10 cellular contexts compared by ENCODE assay signal in genomic region chr22:45537734-45538181, GRCh38. TPM values are rescaled to one million over a fixed set of nuclear protein-coding genes. Genes with fewer than 3 reads are reported as not detected.
A peak's percentile ranks its signal among the peaks of the same experiment; 100 is the strongest.
DNase-seq lines count a peak whose midpoint lies in the region; ATAC-seq and TF ChIP-seq lines count a peak whose summit lies in the region.
"Had no signal": no experiment of that assay in that cellular context is flagged by ENCODE, and none has a peak within 500 bp of the region (broad histone marks: within the 10 kb centered on the region; RNA-seq: fewer than 3 reads in every experiment).

No MANE protein-coding gene starts in this region.

- H3K79me2 ChIP-seq in ACC112 (ENCODE audit: control insufficient read depth, insufficient read depth, low read length, unreplicated experiment) (no peaks in the 10 kb centered on the region), PC-3 (ENCODE audit: low read length) (no peaks in the 10 kb centered on the region)

- H3K4me1 Mint-ChIP-seq in CD4-positive, alpha-beta memory T cell = no peaks in the 10 kb centered on the region

- H3K9ac ChIP-seq in mucosa of rectum (ENCODE audit: low read depth in 1 of 2, low read length in 2 of 2) (no peak overlapping the region), PC-3 (ENCODE audit: low read length) (no peak overlapping the region)

- no TSS peak for BruUV-seq in PC-3 (replicated peaks; lab: Mats Ljungman, UMichigan)

- no peak overlapping the region for H3K4me3 Mint-ChIP-seq in CD4-positive, alpha-beta memory T cell

- peak overlapping the region; percentile 27; the same call in 1 of the 2 replicates for H3K4me3 ChIP-seq in ACC112 (ENCODE audit: low read depth, low read length)
- H3K4me3 ChIP-seq in mucosa of rectum (ENCODE audit: low read length in 2 of 2) = no peak overlapping the region
- no peak overlapping the region for H3K4me3 ChIP-seq in PC-3 (ENCODE audit: low read length)
- H3K4me3 ChIP-seq in CD4-positive, alpha-beta memory T cell (ENCODE audit: low read length in 2 of 2) = no peak overlapping the region

- ATAC-seq in PC-3 = no peak

- TF ChIP-seq CTCF in PC-3 (conservative IDR thresholded peaks at IDR 0.05; ENCODE audit: low read depth, low read length) = no peak

- H3K27ac ChIP-seq in ACC112 (ENCODE audit: low read depth, low read length) (peak overlapping the region; percentile 55), caudate nucleus (ENCODE audit: low read depth, low read length) (peak overlapping the region; percentile 56), mucosa of rectum (ENCODE audit: low read depth in 2 of 2, low read length in 2 of 2) (peak overlapping the region; percentile 46 to 56), PC-3 (ENCODE audit: low read length) (no peak overlapping the region)
- no peak overlapping the region for H3K27ac ChIP-seq in CD4-positive, alpha-beta memory T cell (ENCODE audit: low read depth, low read length)

- H3K27ac Mint-ChIP-seq in CD4-positive, alpha-beta memory T cell = no peak overlapping the region

- no peaks in the 10 kb centered on the region for H3F3A ChIP-seq in PC-3 (ENCODE audit: low read length, unreplicated experiment)

- H2AFZ ChIP-seq in ACC112 (ENCODE audit: low read length, unreplicated experiment) (no peak overlapping the region), PC-3 (ENCODE audit: low read length) (no peak overlapping the region)

- H3K36me3 Mint-ChIP-seq in CD4-positive, alpha-beta memory T cell = no peaks in the 10 kb centered on the region

- CTCF ChIA-PET in PC-3 (lab: Charles Lee) = no interaction called here
- CTCF ChIA-PET in CD4-positive, alpha-beta memory T cell (lab: Charles Lee; ENCODE audit: partially characterized antibody) = no interaction called here

- no peaks in the 10 kb centered on the region for H3K9me2 ChIP-seq in PC-3 (replicated peaks; ENCODE audit: low read length)

- H4K20me1 ChIP-seq in PC-3 (ENCODE audit: low read length) = no peaks in the 10 kb centered on the region

- DNase-seq in NCI-H128 (lab: John Stamatoyannopoulos, UW; ENCODE audit: unreplicated experiment) (peak; percentile 12), caudate nucleus (lab: John Stamatoyannopoulos, UW) (peak in 46 of 61 donors; percentile 19 to 82 (median 60)), OCI-M1 (lab: John Stamatoyannopoulos, UW) (no peak), PC-3 (no peak)
- no peak for DNase-seq in CD4-positive, alpha-beta memory T cell
- DNase-seq in activated effector memory CD4-positive, alpha-beta T cell treated with Interleukin-2 at 50 U/mL for 16 hours = no peak
- DNase-seq: Caco-2; stimulated activated CD8-positive, alpha-beta memory T cell treated with anti-CD3 and anti-CD28 coated beads, Interleukin-4, amount 100 ng/mL, for 48 hours had no signal

- H3K9me3 Mint-ChIP-seq in CD4-positive, alpha-beta memory T cell = no peaks in the 10 kb centered on the region

- H3K27me3 ChIP-seq in ACC112 (ENCODE audit: insufficient read depth, low read length) (no peaks in the 10 kb centered on the region), mucosa of rectum (ENCODE audit: control insufficient read depth in 2 of 2, insufficient read depth in 2 of 2, low read length in 2 of 2) (peaks cover 0 to 3% of the 10 kb centered on the region in 2 donors), PC-3 (ENCODE audit: low read length) (no peaks in the 10 kb centered on the region)
- no peaks in the 10 kb centered on the region for H3K27me3 ChIP-seq in CD4-positive, alpha-beta memory T cell (ENCODE audit: insufficient read depth, low read length)

- H3K9me3 ChIP-seq in mucosa of rectum (ENCODE audit: control insufficient read depth in 2 of 2, low read length in 2 of 2) = no peaks in the 10 kb centered on the region
- no peaks in the 10 kb centered on the region for H3K9me3 ChIP-seq in PC-3 (ENCODE audit: low read length)
- H3K9me3 ChIP-seq in CD4-positive, alpha-beta memory T cell (ENCODE audit: control insufficient read depth in 1 of 2, low read length in 2 of 2) = no peaks in the 10 kb centered on the region
- H3K9me3 ChIP-seq: Caco-2 had no signal

- peaks cover 5 to 7% of the 10 kb centered on the region in 2 donors for H3K27me3 Mint-ChIP-seq in CD4-positive, alpha-beta memory T cell

- peaks cover 21% of the 10 kb centered on the region for H3K4me1 ChIP-seq in ACC112 (ENCODE audit: control insufficient read depth, insufficient read depth, low read length, unreplicated experiment)
- H3K4me1 ChIP-seq in mucosa of rectum (ENCODE audit: control insufficient read depth in 2 of 2, insufficient read depth in 2 of 2, low read length in 2 of 2) = peaks cover 0 to 8% of the 10 kb centered on the region in 2 donors
- H3K4me1 ChIP-seq in PC-3 (ENCODE audit: insufficient read depth, low read length) = no peaks in the 10 kb centered on the region
- H3K4me1 ChIP-seq in CD4-positive, alpha-beta memory T cell (ENCODE audit: insufficient read depth, low read length) = no peaks in the 10 kb centered on the region
- H3K4me1 ChIP-seq: Caco-2 had no signal

- H3K36me3 ChIP-seq in ACC112 (ENCODE audit: insufficient read depth, low read length) (no peaks in the 10 kb centered on the region), mucosa of rectum (ENCODE audit: control insufficient read depth in 2 of 2, insufficient read depth in 2 of 2, low read length in 2 of 2) (no peaks in the 10 kb centered on the region), PC-3 (ENCODE audit: low read depth, low read length) (no peaks in the 10 kb centered on the region)
- H3K36me3 ChIP-seq in CD4-positive, alpha-beta memory T cell (ENCODE audit: insufficient read depth, low read length) = no peaks in the 10 kb centered on the region

- POLR2A ChIA-PET in PC-3 (lab: Charles Lee; ENCODE audit: unreplicated experiment) = no interaction called here
- POLR2A ChIA-PET in CD4-positive, alpha-beta memory T cell (lab: Charles Lee; ENCODE audit: partially characterized antibody) = no interaction called here

- intact Hi-C loops in PC-3 (cut with micrococcal nuclease) = no loop called here
- intact Hi-C loops in CD4-positive, alpha-beta memory T cell (cut with micrococcal nuclease) = no loop called here

- H3K4me2 ChIP-seq in PC-3 (ENCODE audit: low read length) = no peak overlapping the region

RNA-seq across cellular contexts. Expression of gene FBLN1, which starts 35.1 kb away (rescaled TPM):
- 13.4 and 17.4 TPM in 2 replicates for total RNA-seq in PC-3 (2014; rRNA removed)
- not detected for total RNA-seq in CD4-positive, alpha-beta memory T cell
- not detected for polyA plus RNA-seq in CD4-positive, alpha-beta memory T cell

Comparison
In these comparisons a context has a peak if more than half of its experiments do, and no peak if none do; other contexts are left out.
1. H3K27ac ChIP-seq: peak in ACC112 (single experiment), caudate nucleus (single experiment) and mucosa of rectum (2 of 2); none in PC-3 (single experiment) and CD4-positive, alpha-beta memory T cell (single experiment).
2. DNase-seq: peak in NCI-H128 (single experiment) and caudate nucleus (46 of 61); none in OCI-M1 (single experiment), PC-3 (single experiment), CD4-positive, alpha-beta memory T cell (0 of 5) and activated effector memory CD4-positive, alpha-beta T cell treated with Interleukin-2 at 50 U/mL for 16 hours (single experiment).
3. RNA of gene FBLN1, which starts 35.1 kb away (total RNA-seq): 13.4 to 17.4 TPM in PC-3; not detected in CD4-positive, alpha-beta memory T cell; every median in the first group is over 10 times any median in the second.